ENCODE assay signal across 23 cellular contexts in genomic region chr11:113090716-113091577, GRCh38.
DNase-seq lines count a peak whose midpoint lies in the region; ATAC-seq and TF ChIP-seq lines count a peak whose summit lies in the region.
"Had no signal": no experiment of that assay in that cellular context is flagged by ENCODE, and none has a peak within 500 bp of the region (broad histone marks: within the 10 kb centered on the region; RNA-seq: fewer than 3 reads in every experiment).

No MANE protein-coding gene starts in this region.

- DNase-seq in heart left ventricle, result no peak
- DNase-seq in left cardiac atrium, result no peak
- peak; percentile 17 for DNase-seq in Panc1 (ENCODE audit: low read depth, low spot score)
- peak in 1 of 2 donors; percentile 4 for DNase-seq in foreskin keratinocyte
- DNase-seq in uterus, result no peak
- no peak for DNase-seq in natural killer cell treated with Interleukin-12 subunit alpha and Interleukin-12 subunit beta and Interleukin-15 and Interleukin-18, amount 100 ng/mL, for 72 hours (ENCODE audit: low spot score)
- no peak for DNase-seq in Kasumi-1 (lab: John Stamatoyannopoulos, UW)
- DNase-seq: activated CD4-positive, CD25-positive, alpha-beta regulatory T cell treated with anti-CD3 and anti-CD28 coated beads, Interleukin-2, amount 50 U/mL, for 72 hours; activated CD8-positive, alpha-beta memory T cell treated with anti-CD3 and anti-CD28 coated beads for 24 hours; activated naive CD4-positive, alpha-beta T cell treated with anti-CD3 and anti-CD28 coated beads, Interleukin-2, amount 10 ng/mL, durations not matched to agents 7 days and 5 days; activated T-cell treated with anti-CD3 and anti-CD28 coated beads, Interleukin-2, amount 50 U/mL, for 48 hours; anterior cingulate cortex; cerebellar nuclear complex; effector CD8-positive, alpha-beta T cell; IMR-90; MG63; NCI-H2171 treated with DMSO at 0.1 percent for 48 hours; psoas muscle; substantia nigra; SW 1271 had no signal

- no peak overlapping the region for H3K27ac Mint-ChIP-seq in natural killer cell treated with Interleukin-12 subunit alpha and Interleukin-12 subunit beta and Interleukin-15 and Interleukin-18, amount 100 ng/mL, for 72 hours
- H3K27ac Mint-ChIP-seq: activated naive CD4-positive, alpha-beta T cell treated with anti-CD3 and anti-CD28 coated beads, Interleukin-2, amount 10 ng/mL, durations not matched to agents 7 days and 5 days had no signal

- H3K9me3 Mint-ChIP-seq in natural killer cell treated with Interleukin-12 subunit alpha and Interleukin-12 subunit beta and Interleukin-15 and Interleukin-18, amount 100 ng/mL, for 72 hours, result no peaks in the 10 kb centered on the region
- H3K9me3 Mint-ChIP-seq: activated naive CD4-positive, alpha-beta T cell treated with anti-CD3 and anti-CD28 coated beads, Interleukin-2, amount 10 ng/mL, durations not matched to agents 7 days and 5 days had no signal

- CTCF ChIA-PET in Panc1 (lab: Charles Lee), result no interaction called here

- POLR2A ChIA-PET in Panc1 (lab: Charles Lee), result no interaction called here

- H3K4me3 Mint-ChIP-seq in natural killer cell treated with Interleukin-12 subunit alpha and Interleukin-12 subunit beta and Interleukin-15 and Interleukin-18, amount 100 ng/mL, for 72 hours, result no peak overlapping the region
- H3K4me3 Mint-ChIP-seq: activated naive CD4-positive, alpha-beta T cell treated with anti-CD3 and anti-CD28 coated beads, Interleukin-2, amount 10 ng/mL, durations not matched to agents 7 days and 5 days had no signal

- 35 to 48% (median 42%) methylated on average over 5 of the region's 5 CpGs for WGBS in heart left ventricle, 4 donors

- intact Hi-C loops in heart left ventricle (cut with DNase I), result no loop called here
- intact Hi-C loops in left cardiac atrium (cut with DNase I), result no loop called here
- intact Hi-C loops in Panc1 (cut with micrococcal nuclease; ENCODE audit: unreplicated experiment), result no loop called here
- intact Hi-C loops in uterus (cut with DNase I; ENCODE audit: low total_unique reads), result no loop called here

- peak in 2 of 4 donors; percentile 45 to 48 for ATAC-seq in heart left ventricle
- ATAC-seq in left cardiac atrium, result no peak
- ATAC-seq in Panc1, result no peak
- peak; percentile 31 for ATAC-seq in foreskin keratinocyte
- ATAC-seq in GM21737 (IDR thresholded peaks at IDR 0.05; ENCODE audit: unreplicated experiment), result no peak
- ATAC-seq in natural killer cell treated with Interleukin-12 subunit alpha and Interleukin-12 subunit beta and Interleukin-15 and Interleukin-18, amount 100 ng/mL, for 72 hours, result no peak

- H3K27ac ChIP-seq in heart left ventricle (peak overlapping the region in 8 of 12 donors; percentile 0 to 55 (median 30)), Panc1 (ENCODE audit: low read length) (no peak overlapping the region), foreskin keratinocyte (no peak overlapping the region), uterus (peak overlapping the region; percentile 48 to 63)
- H3K27ac ChIP-seq: BLaER1, HL-60, psoas muscle had no signal

- H3K9me3 ChIP-seq in heart left ventricle (no peaks in the 10 kb centered on the region), Panc1 (ENCODE audit: control insufficient read depth, insufficient read depth, low read depth, low read length) (no peaks in the 10 kb centered on the region), uterus (no peaks in the 10 kb centered on the region)
- H3K9me3 ChIP-seq: BLaER1, MG63, psoas muscle had no signal

- BruUV-seq in Panc1 (replicated peaks; lab: Mats Ljungman, UMichigan), result no TSS peak

- no peaks in the 10 kb centered on the region for H3K36me3 ChIP-seq in heart left ventricle
- no peaks in the 10 kb centered on the region for H3K36me3 ChIP-seq in Panc1 (ENCODE audit: control insufficient read depth, insufficient read depth, low read length)
- H3K36me3 ChIP-seq in uterus, result no peaks in the 10 kb centered on the region
- H3K36me3 ChIP-seq: BLaER1, MG63 had no signal

- no peaks in the 10 kb centered on the region for H3K27me3 ChIP-seq in heart left ventricle
- 0 out of 2 replicates have a peak, but pooled peaks cover 5% of the 10 kb centered on the region for H3K27me3 ChIP-seq in Panc1 (ENCODE audit: control insufficient read depth, insufficient read depth, low read length)
- peaks cover 7% of the 10 kb centered on the region for H3K27me3 ChIP-seq in foreskin keratinocyte
- H3K27me3 ChIP-seq in uterus, result no peaks in the 10 kb centered on the region
- H3K27me3 ChIP-seq: BLaER1, MG63 had no signal

- no peaks in the 10 kb centered on the region for H3K36me3 Mint-ChIP-seq in natural killer cell treated with Interleukin-12 subunit alpha and Interleukin-12 subunit beta and Interleukin-15 and Interleukin-18, amount 100 ng/mL, for 72 hours
- H3K36me3 Mint-ChIP-seq: activated naive CD4-positive, alpha-beta T cell treated with anti-CD3 and anti-CD28 coated beads, Interleukin-2, amount 10 ng/mL, durations not matched to agents 7 days and 5 days had no signal

- H3K4me1 ChIP-seq in heart left ventricle (peaks cover 0 to 33% (median 8%) of the 10 kb centered on the region in 12 donors), Panc1 (ENCODE audit: control insufficient read depth, insufficient read depth, low read length) (no peaks in the 10 kb centered on the region), foreskin keratinocyte (no peaks in the 10 kb centered on the region), uterus (peaks cover 0 to 8% of the 10 kb centered on the region in 2 donors)
- H3K4me1 ChIP-seq: psoas muscle had no signal

- H3K27me3 Mint-ChIP-seq in natural killer cell treated with Interleukin-12 subunit alpha and Interleukin-12 subunit beta and Interleukin-15 and Interleukin-18, amount 100 ng/mL, for 72 hours, result no peaks in the 10 kb centered on the region
- H3K27me3 Mint-ChIP-seq: activated naive CD4-positive, alpha-beta T cell treated with anti-CD3 and anti-CD28 coated beads, Interleukin-2, amount 10 ng/mL, durations not matched to agents 7 days and 5 days had no signal

- H3K4me3 ChIP-seq in heart left ventricle (no peak overlapping the region), Panc1 (ENCODE audit: low read depth in 2 of 2, low read length in 2 of 2) (no peak overlapping the region), uterus (no peak overlapping the region)
- H3K4me3 ChIP-seq: BLaER1, MG63, psoas muscle had no signal

- peaks cover 10 to 28% of the 10 kb centered on the region in 2 donors for H3K4me1 Mint-ChIP-seq in natural killer cell treated with Interleukin-12 subunit alpha and Interleukin-12 subunit beta and Interleukin-15 and Interleukin-18, amount 100 ng/mL, for 72 hours (ENCODE audit: low read depth in 2 of 2)
- H3K4me1 Mint-ChIP-seq: activated naive CD4-positive, alpha-beta T cell treated with anti-CD3 and anti-CD28 coated beads, Interleukin-2, amount 10 ng/mL, durations not matched to agents 7 days and 5 days had no signal

- TF ChIP-seq POLR2A in heart left ventricle (IDR thresholded peaks at IDR 0.05), result no peak
- no peak for TF ChIP-seq POLR2A in uterus (IDR thresholded peaks at IDR 0.05)

- TF ChIP-seq CTCF in heart left ventricle (IDR thresholded peaks at IDR 0.05) (no peak), Panc1 (IDR thresholded peaks at IDR 0.05) (no peak), foreskin keratinocyte (conservative IDR thresholded peaks at IDR 0.05) (no peak), uterus (IDR thresholded peaks at IDR 0.05) (no peak)

- in situ Hi-C loops in Panc1 (cut with HindIII; ENCODE audit: low pct_unique_long_range_greater_than_20kb, low sequenced_read_pairs), result no loop called here

Comparison
In these comparisons a context has a peak if more than half of its experiments do, and no peak if none do; other contexts are left out.
1. H3K27ac ChIP-seq: peak in heart left ventricle (8 of 12) and uterus (2 of 2); none in Panc1 (single experiment) and foreskin keratinocyte (single experiment).